In the genomic region with DNA sequence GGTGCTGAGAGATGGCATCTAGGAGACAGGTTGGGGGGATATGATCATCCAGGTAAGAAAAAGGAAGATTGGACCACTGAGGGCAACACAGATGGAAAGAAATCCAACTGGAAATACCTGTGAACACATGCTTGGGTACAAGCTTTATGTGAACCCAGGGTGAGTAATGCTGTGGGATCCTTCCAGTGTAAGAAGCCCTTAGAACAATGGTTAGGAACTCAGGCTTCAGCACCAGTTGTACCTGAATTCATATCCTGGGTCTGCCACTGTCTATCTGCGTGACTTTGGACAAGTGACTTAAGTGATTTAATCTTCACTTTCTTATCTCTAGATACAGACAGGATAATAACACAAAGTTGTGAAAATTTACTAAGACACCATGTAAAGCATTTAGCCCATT, we compare ENCODE assay signal across 19 cellular contexts.
A peak's percentile ranks its signal among the peaks of the same experiment; 100 is the strongest.
DNase-seq lines count a peak whose midpoint lies in the region; ATAC-seq, FAIRE-seq and TF ChIP-seq lines count a peak whose summit lies in the region.
"Had no signal": no experiment of that assay in that cellular context is flagged by ENCODE, and none has a peak within 500 bp of the region (broad histone marks: within the 10 kb centered on the region; RNA-seq: fewer than 3 reads in every experiment).

No MANE protein-coding gene starts in this region.

- intact Hi-C loops in pancreas (cut with DNase I): no loop called here
- intact Hi-C loops in sciatic nerve (cut with DNase I): no loop called here

- H3K4me3 ChIP-seq in RWPE2 (ENCODE audit: severe bottlenecking): no peak overlapping the region
- no peak overlapping the region for H3K4me3 ChIP-seq in epithelial cell of esophagus (ENCODE audit: low read length)
- no peak overlapping the region for H3K4me3 ChIP-seq in pancreas

- 82 to 83% methylated on average over 1 of the region's 1 CpG for WGBS in pancreas, 2 donors

- H3K4me1 ChIP-seq in RWPE2 (ENCODE audit: insufficient read depth, poor library complexity, severe bottlenecking) (no peaks in the 10 kb centered on the region), pancreas (peaks cover 10 to 20% (median 11%) of the 10 kb centered on the region in 3 donors)

- FAIRE-seq in pancreas (lab: Jason Lieb, UNC) (no peak), GM12891 (lab: Jason Lieb, UNC) (no peak)
- FAIRE-seq: G401.6, GM12892 had no signal

- H3K27me3 ChIP-seq in RWPE2 (ENCODE audit: insufficient read depth, poor library complexity, severe bottlenecking): no peaks in the 10 kb centered on the region
- no peaks in the 10 kb centered on the region for H3K27me3 ChIP-seq in pancreas
- H3K27me3 ChIP-seq: BE2C had no signal

- no peaks in the 10 kb centered on the region for H3K36me3 ChIP-seq in RWPE2 (ENCODE audit: low read depth)
- H3K36me3 ChIP-seq in pancreas: no peaks in the 10 kb centered on the region
- H3K36me3 ChIP-seq: BE2C had no signal

- DNase-seq in DMS53 (lab: John Stamatoyannopoulos, UW) (peak; percentile 26), DMS53 treated with DMSO at 0.1 percent for 48 hours (lab: John Stamatoyannopoulos, UW; ENCODE audit: unreplicated experiment) (no peak), RWPE2 (ENCODE audit: low spot score) (no peak), epithelial cell of esophagus (ENCODE audit: low read depth) (peak; percentile 79), pancreas (no peak), sciatic nerve (ENCODE audit: low spot score) (no peak), cerebellar nuclear complex (lab: John Stamatoyannopoulos, UW) (no peak), GM12891 (ENCODE audit: insufficient read length, low spot score) (no peak)
- DNase-seq: 8988T; BE2C; Calu3; CD4-positive, alpha-beta memory T cell; DND-41; GOT3; KG1; MM.1S; NCI-H1092 treated with DMSO at 0.1 percent for 48 hours had no signal

- ATAC-seq in RWPE2 (ENCODE audit: low read depth): 0 out of 3 replicates have a peak, but pooled peaks have one; percentile 38
- ATAC-seq in pancreas: peak; percentile 24 to 46 (median 40)
- ATAC-seq in sciatic nerve: no peak

- H3K9me3 ChIP-seq in RWPE2 (ENCODE audit: severe bottlenecking): no peaks in the 10 kb centered on the region
- no peaks in the 10 kb centered on the region for H3K9me3 ChIP-seq in pancreas
- H3K9me3 ChIP-seq: BE2C had no signal

- no peak for TF ChIP-seq CTCF in RWPE2 (IDR thresholded peaks at IDR 0.05; ENCODE audit: poor library complexity, severe bottlenecking)
- no peak for TF ChIP-seq CTCF in epithelial cell of esophagus (IDR thresholded peaks at IDR 0.05; ENCODE audit: insufficient read depth, low read depth, low read length, missing control alignments)
- no peak for TF ChIP-seq CTCF in pancreas (IDR thresholded peaks at IDR 0.05)

- no peak overlapping the region for H3K27ac ChIP-seq in RWPE2 (ENCODE audit: poor library complexity, severe bottlenecking)
- no peak overlapping the region for H3K27ac ChIP-seq in pancreas

- TF ChIP-seq POLR2A in GM12891 (IDR thresholded peaks at IDR 0.05; ENCODE audit: low read depth, low read length): no peak

TF ChIP-seq in GM12891, 5 proteins besides CTCF, POLR2A, EP300 and RAD21:
- TF ChIP-seq SPI1 (IDR thresholded peaks at IDR 0.05; ENCODE audit: low read depth, low read length): no peak
- TF ChIP-seq PAX5 (IDR thresholded peaks at IDR 0.05; ENCODE audit: insufficient read depth, low read length, severe bottlenecking): no peak
- no peak for TF ChIP-seq POU2F2 (IDR thresholded peaks at IDR 0.05; ENCODE audit: low read depth, low read length)
- no peak for TF ChIP-seq TAF1 (IDR thresholded peaks at IDR 0.05; ENCODE audit: low read depth, low read length)
- TF ChIP-seq POLR2AphosphoS5 (IDR thresholded peaks at IDR 0.05; ENCODE audit: low read depth, low read length): no peak

Comparison
In these comparisons a context has a peak if more than half of its experiments do, and no peak if none do; other contexts are left out.
1. DNase-seq: peak in DMS53 (single experiment) and epithelial cell of esophagus (single experiment); none in DMS53 treated with DMSO at 0.1 percent for 48 hours (single experiment), RWPE2 (single experiment), pancreas (0 of 6), sciatic nerve (single experiment), cerebellar nuclear complex (0 of 2) and GM12891 (single experiment).